18 cellular contexts compared by ENCODE assay signal in the genomic region with DNA sequence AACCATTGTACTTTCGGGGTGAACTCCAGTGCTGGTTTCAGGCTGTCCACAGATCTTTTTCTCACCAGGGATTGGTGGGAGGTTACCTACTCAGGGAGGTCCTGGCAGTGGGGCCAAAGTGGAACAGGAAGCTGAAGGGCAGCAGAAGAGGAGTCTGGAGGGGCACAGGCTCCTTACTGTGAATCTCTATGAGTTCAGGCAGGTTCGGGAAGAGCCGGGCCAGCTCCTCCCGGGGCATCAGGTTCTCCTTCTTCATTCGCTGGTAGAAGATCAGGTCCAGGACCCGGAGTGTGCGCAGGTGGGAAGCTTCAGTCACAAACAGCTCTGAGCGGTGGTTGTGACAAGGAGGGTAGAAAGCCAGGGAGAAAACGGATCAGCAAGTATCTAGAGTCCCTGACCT. TPM values are rescaled to one million over a fixed set of nuclear protein-coding genes. Genes with fewer than 3 reads are reported as not detected.
DNase-seq lines count a peak whose midpoint lies in the region; ATAC-seq and TF ChIP-seq lines count a peak whose summit lies in the region.
"Had no signal": no experiment of that assay in that cellular context is flagged by ENCODE, and none has a peak within 500 bp of the region (broad histone marks: within the 10 kb centered on the region; RNA-seq: fewer than 3 reads in every experiment).

No MANE protein-coding gene starts in this region.

- no peak overlapping the region for H3K27ac Mint-ChIP-seq in stimulated activated effector memory CD8-positive, alpha-beta T cell treated with anti-CD3 and anti-CD28 coated beads, Interleukin-12 subunit alpha, Interleukin-12 subunit beta, amount 100 ng/mL, for 72 hours
- H3K27ac Mint-ChIP-seq: CD4-positive, CD25-positive, alpha-beta regulatory T cell; CD8-positive, alpha-beta T cell had no signal

- CTCF ChIA-PET in PC-3 (lab: Charles Lee): interaction anchor here (0.6 kb wide), 1 partner anchor 88 kb away, joined by 4 read pairs; no protein-coding TSS in a partner anchor
- CTCF ChIA-PET in A673 (lab: Charles Lee): no interaction called here

- no peaks in the 10 kb centered on the region for H4K20me1 ChIP-seq in PC-3 (ENCODE audit: low read length)
- H4K20me1 ChIP-seq: BLaER1 had no signal

- H3K4me1 Mint-ChIP-seq in stimulated activated effector memory CD8-positive, alpha-beta T cell treated with anti-CD3 and anti-CD28 coated beads, Interleukin-12 subunit alpha, Interleukin-12 subunit beta, amount 100 ng/mL, for 72 hours: no peaks in the 10 kb centered on the region
- H3K4me1 Mint-ChIP-seq: CD14-positive monocyte had no signal

- no peak overlapping the region for H3K4me3 ChIP-seq in PC-3 (ENCODE audit: low read length)
- no peak overlapping the region for H3K4me3 ChIP-seq in A673 (ENCODE audit: low read depth, low read length, poor library complexity, severe bottlenecking)
- H3K4me3 ChIP-seq: A549, BLaER1 had no signal

- no peak overlapping the region for H2AFZ ChIP-seq in PC-3 (ENCODE audit: low read length)

- no peaks in the 10 kb centered on the region for H3K79me2 ChIP-seq in PC-3 (ENCODE audit: low read length)

- H3K27me3 ChIP-seq in PC-3 (ENCODE audit: low read length) (no peaks in the 10 kb centered on the region), A673 (replicated peaks; ENCODE audit: insufficient read depth, low read depth, low read length, poor library complexity) (no peaks in the 10 kb centered on the region)
- H3K27me3 ChIP-seq: BE2C, BLaER1 had no signal

- H3K27ac ChIP-seq in PC-3 (ENCODE audit: low read length) (peak overlapping the region; percentile 5; the same call in 1 of the 2 replicates), A673 (ENCODE audit: low read depth, low read length, poor library complexity, severe bottlenecking) (no peak overlapping the region)
- H3K27ac ChIP-seq: A549, BLaER1 had no signal

- intact Hi-C loops in PC-3 (cut with micrococcal nuclease) (no loop called here), A673 (cut with micrococcal nuclease; ENCODE audit: unreplicated experiment) (no loop called here)

- BruUV-seq in PC-3 (replicated peaks; lab: Mats Ljungman, UMichigan) (no TSS peak), A673 (replicated peaks; lab: Mats Ljungman, UMichigan) (no TSS peak)

- H3K9me2 ChIP-seq in PC-3 (replicated peaks; ENCODE audit: low read length): no peaks in the 10 kb centered on the region

- no peak for DNase-seq in PC-3
- peak; percentile 67 for DNase-seq in mesenteric fat pad (ENCODE audit: low spot score)
- DNase-seq in A673 (ENCODE audit: low spot score): no peak
- DNase-seq in stimulated activated effector memory CD8-positive, alpha-beta T cell treated with anti-CD3 and anti-CD28 coated beads, Interleukin-12 subunit alpha, Interleukin-12 subunit beta, amount 100 ng/mL, for 72 hours (ENCODE audit: low spot score in 2 of 2): no peak
- DNase-seq: ACHN; BE2C; C1 segment of cervical spinal cord; Caco-2; Calu3; CD4-positive, CD25-positive, alpha-beta regulatory T cell; CD8-positive, alpha-beta T cell; DMS79 treated with DMSO at 0.1 percent for 48 hours; GF-D8 had no signal

- no peak overlapping the region for H3K4me3 Mint-ChIP-seq in stimulated activated effector memory CD8-positive, alpha-beta T cell treated with anti-CD3 and anti-CD28 coated beads, Interleukin-12 subunit alpha, Interleukin-12 subunit beta, amount 100 ng/mL, for 72 hours
- H3K4me3 Mint-ChIP-seq: CD14-positive monocyte; CD4-positive, CD25-positive, alpha-beta regulatory T cell; CD8-positive, alpha-beta T cell had no signal

- H3K9me3 ChIP-seq in PC-3 (ENCODE audit: low read length): no peaks in the 10 kb centered on the region
- no peaks in the 10 kb centered on the region for H3K9me3 ChIP-seq in A673 (ENCODE audit: low read depth, low read length, poor library complexity, severe bottlenecking)
- H3K9me3 ChIP-seq: A549, BE2C, BLaER1, Caco-2 had no signal

- H3K36me3 Mint-ChIP-seq in stimulated activated effector memory CD8-positive, alpha-beta T cell treated with anti-CD3 and anti-CD28 coated beads, Interleukin-12 subunit alpha, Interleukin-12 subunit beta, amount 100 ng/mL, for 72 hours: no peaks in the 10 kb centered on the region

- POLR2A ChIA-PET in PC-3 (lab: Charles Lee; ENCODE audit: unreplicated experiment) (no interaction called here), A673 (lab: Charles Lee; ENCODE audit: low non-redundant PET) (no interaction called here)

- no peak overlapping the region for H3K4me2 ChIP-seq in PC-3 (ENCODE audit: low read length)
- H3K4me2 ChIP-seq: A549, BLaER1 had no signal

- TF ChIP-seq CTCF in PC-3 (conservative IDR thresholded peaks at IDR 0.05; ENCODE audit: low read depth, low read length) (no peak), A673 (conservative IDR thresholded peaks at IDR 0.05; ENCODE audit: low read depth, low read length) (no peak)

- H3K36me3 ChIP-seq in PC-3 (ENCODE audit: low read depth, low read length) (peaks cover 60% of the 10 kb centered on the region), A673 (ENCODE audit: insufficient read depth, low read length, poor library complexity, severe bottlenecking) (peaks cover 9% of the 10 kb centered on the region)

- no peaks in the 10 kb centered on the region for H3F3A ChIP-seq in PC-3 (ENCODE audit: low read length, unreplicated experiment)

- H3K9ac ChIP-seq in PC-3 (ENCODE audit: low read length): no peak overlapping the region
- H3K9ac ChIP-seq: BLaER1 had no signal

- peaks cover 10% of the 10 kb centered on the region; the same call in 1 of the 2 replicates for H3K4me1 ChIP-seq in PC-3 (ENCODE audit: insufficient read depth, low read length)
- H3K4me1 ChIP-seq in A673 (ENCODE audit: insufficient read depth, low read length, poor library complexity, severe bottlenecking): no peaks in the 10 kb centered on the region
- H3K4me1 ChIP-seq: A549, BE2C, BLaER1, Caco-2 had no signal

- H3K9me3 Mint-ChIP-seq in stimulated activated effector memory CD8-positive, alpha-beta T cell treated with anti-CD3 and anti-CD28 coated beads, Interleukin-12 subunit alpha, Interleukin-12 subunit beta, amount 100 ng/mL, for 72 hours: no peaks in the 10 kb centered on the region
- H3K9me3 Mint-ChIP-seq: CD14-positive monocyte; CD4-positive, CD25-positive, alpha-beta regulatory T cell; CD8-positive, alpha-beta T cell had no signal

- ATAC-seq in PC-3 (no peak), GM19351 (IDR thresholded peaks at IDR 0.05; ENCODE audit: unreplicated experiment) (no peak)
- ATAC-seq in stimulated activated effector memory CD8-positive, alpha-beta T cell treated with anti-CD3 and anti-CD28 coated beads, Interleukin-12 subunit alpha, Interleukin-12 subunit beta, amount 100 ng/mL, for 72 hours: no peak
- ATAC-seq: A549; CD8-positive, alpha-beta T cell had no signal

RNA-seq across cellular contexts. Expression of a gene that starts 26.7 kb away (rescaled TPM):
- total RNA-seq in PC-3 (2014; rRNA removed) (0.11 TPM in 1 of 2 replicates, not detected in the other), mesenteric fat pad (0.32 TPM), A673 (2021) (not detected in 2 replicates)
- total RNA-seq: A172; Caco-2; Calu3; CD4-positive, CD25-positive, alpha-beta regulatory T cell; CD8-positive, alpha-beta T cell had no signal

RNA-seq across cellular contexts. Expression of a gene that starts 53.6 kb away (rescaled TPM):
- 10.3 and 11.9 TPM in 2 replicates for total RNA-seq in PC-3 (2014; rRNA removed)
- total RNA-seq in mesenteric fat pad: 17.7 TPM
- 0.35 and 0.52 TPM in 2 replicates for total RNA-seq in A673 (2021)
- total RNA-seq: CD8-positive, alpha-beta T cell had no signal
